In genomic region chr12:104687823-104688573, GRCh38 we compare ENCODE assay signal across 10 cellular contexts.
A peak's percentile ranks its signal among the peaks of the same experiment; 100 is the strongest.
DNase-seq lines count a peak whose midpoint lies in the region; ATAC-seq and TF ChIP-seq lines count a peak whose summit lies in the region.
"Had no signal": no experiment of that assay in that cellular context is flagged by ENCODE, and none has a peak within 500 bp of the region (broad histone marks: within the 10 kb centered on the region; RNA-seq: fewer than 3 reads in every experiment).

No MANE protein-coding gene starts in this region.

- no peak overlapping the region for H2AFZ ChIP-seq in Karpas-422 (ENCODE audit: low read length)

- no peaks in the 10 kb centered on the region for H3K27me3 ChIP-seq in CD8-positive, alpha-beta T cell (ENCODE audit: insufficient read depth, low read length)
- no peaks in the 10 kb centered on the region for H3K27me3 ChIP-seq in Karpas-422 (ENCODE audit: low read length)

- CTCF ChIA-PET in CD8-positive, alpha-beta T cell (lab: Charles Lee) = interaction anchor here (0.8 to 2.2 kb wide), 3 partner anchors 11 to 306 kb away, joined by 3 to 9 read pairs (median 4); no protein-coding TSS in a partner anchor

- POLR2A ChIA-PET in CD8-positive, alpha-beta T cell (lab: Charles Lee) = interaction anchor here (0.8 to 2.1 kb wide), 3 partner anchors 37 to 306 kb away, joined by 3 to 5 read pairs (median 3); no protein-coding TSS in a partner anchor
- POLR2A ChIA-PET in naive thymus-derived CD8-positive, alpha-beta T cell (lab: Charles Lee) = interaction anchor here (0.5 to 0.9 kb wide), 2 partner anchors 17 to 400 kb away, joined by 3 to 5 read pairs; no protein-coding TSS in a partner anchor

- no peaks in the 10 kb centered on the region for H3K27me3 Mint-ChIP-seq in CD8-positive, alpha-beta T cell (ENCODE audit: low read depth)
- no peaks in the 10 kb centered on the region for H3K27me3 Mint-ChIP-seq in activated T-cell treated with anti-CD3 and anti-CD28 coated beads, Interleukin-2, amount 50 U/mL, for 24 hours
- H3K27me3 Mint-ChIP-seq in naive thymus-derived CD8-positive, alpha-beta T cell = peaks cover 0 to under 1% (median 0%) of the 10 kb centered on the region in 5 donors

- no peak for TF ChIP-seq CTCF in CD8-positive, alpha-beta T cell (IDR thresholded peaks at IDR 0.05)

- H3K4me2 ChIP-seq in Karpas-422 (ENCODE audit: low read depth, low read length, poor library complexity, severe bottlenecking) = no peak overlapping the region

- DNase-seq in CD8-positive, alpha-beta T cell = peak in 5 of 7 experiments; percentile 37 to 64 (median 55)
- DNase-seq in activated T-cell treated with anti-CD3 and anti-CD28 coated beads, Interleukin-2, amount 50 U/mL, for 24 hours = peak; percentile 48
- peak in 4 of 10 donors; percentile 21 to 52 (median 44) for DNase-seq in naive thymus-derived CD8-positive, alpha-beta T cell
- no peak for DNase-seq in NCI-H1436 treated with DMSO at 0.1 percent for 48 hours (lab: John Stamatoyannopoulos, UW)
- no peak for DNase-seq in Karpas-422
- no peak for DNase-seq in NCI-H1048 (lab: John Stamatoyannopoulos, UW)
- DNase-seq: cerebellar nuclear complex, NCI-H2029 treated with DMSO at 0.1 percent for 48 hours had no signal

- H3K4me1 ChIP-seq in CD8-positive, alpha-beta T cell (ENCODE audit: insufficient read depth, low read length) = peaks cover 33% of the 10 kb centered on the region
- peaks cover 4% of the 10 kb centered on the region for H3K4me1 ChIP-seq in Karpas-422 (ENCODE audit: low read length)

- no peaks in the 10 kb centered on the region for H3K9me3 ChIP-seq in CD8-positive, alpha-beta T cell (ENCODE audit: low read length)
- H3K9me3 ChIP-seq in KOPT-K1 (ENCODE audit: insufficient read depth, low read length, poor library complexity, severe bottlenecking) (peaks cover 8% of the 10 kb centered on the region), Karpas-422 (ENCODE audit: low read length) (no peaks in the 10 kb centered on the region)

- H3K9me2 ChIP-seq in Karpas-422 (replicated peaks; ENCODE audit: insufficient read depth, low read length) = no peaks in the 10 kb centered on the region

- H4K20me1 ChIP-seq in Karpas-422 (ENCODE audit: insufficient read depth, low read depth, low read length) = no peaks in the 10 kb centered on the region

- no peaks in the 10 kb centered on the region for H3K36me3 ChIP-seq in CD8-positive, alpha-beta T cell (ENCODE audit: insufficient read depth, low read length)
- H3K36me3 ChIP-seq in KOPT-K1 (ENCODE audit: insufficient read depth, low read length) (peaks cover 41% of the 10 kb centered on the region), Karpas-422 (ENCODE audit: insufficient read depth, low read length) (no peaks in the 10 kb centered on the region)

- peak overlapping the region; percentile 30 for H3K4me3 Mint-ChIP-seq in CD8-positive, alpha-beta T cell
- peak overlapping the region; percentile 37 for H3K4me3 Mint-ChIP-seq in activated T-cell treated with anti-CD3 and anti-CD28 coated beads, Interleukin-2, amount 50 U/mL, for 24 hours
- H3K4me3 Mint-ChIP-seq in naive thymus-derived CD8-positive, alpha-beta T cell = peak overlapping the region in 7 of 10 donors; percentile 6 to 72 (median 51)
- H3K4me3 Mint-ChIP-seq: WTC11 had no signal

- ATAC-seq in CD8-positive, alpha-beta T cell = peak; percentile 50
- ATAC-seq in naive thymus-derived CD8-positive, alpha-beta T cell = peak in 1 of 2 donors; percentile 53
- ATAC-seq: WTC11 had no signal

- no peak overlapping the region for H3K27ac ChIP-seq in CD8-positive, alpha-beta T cell (ENCODE audit: low read depth, low read length)
- H3K27ac ChIP-seq in KOPT-K1 (ENCODE audit: low read depth, low read length, poor library complexity, severe bottlenecking) (peak overlapping the region; percentile 95), Karpas-422 (ENCODE audit: low read length) (no peak overlapping the region)

- H3K27ac Mint-ChIP-seq in CD8-positive, alpha-beta T cell = peak overlapping the region; percentile 81
- H3K27ac Mint-ChIP-seq in activated T-cell treated with anti-CD3 and anti-CD28 coated beads, Interleukin-2, amount 50 U/mL, for 24 hours = peak overlapping the region; percentile 89
- peak overlapping the region in 9 of 10 donors; percentile 4 to 87 (median 75) for H3K27ac Mint-ChIP-seq in naive thymus-derived CD8-positive, alpha-beta T cell

- peaks cover 2% of the 10 kb centered on the region for H3K9me3 Mint-ChIP-seq in CD8-positive, alpha-beta T cell
- H3K9me3 Mint-ChIP-seq in activated T-cell treated with anti-CD3 and anti-CD28 coated beads, Interleukin-2, amount 50 U/mL, for 24 hours = peaks cover 2% of the 10 kb centered on the region
- no peaks in the 10 kb centered on the region for H3K9me3 Mint-ChIP-seq in naive thymus-derived CD8-positive, alpha-beta T cell

- H3K9ac ChIP-seq in Karpas-422 (ENCODE audit: low read length) = no peak overlapping the region

- H3K79me2 ChIP-seq in Karpas-422 (ENCODE audit: low read length) = no peaks in the 10 kb centered on the region

- no peak overlapping the region for H3K4me3 ChIP-seq in CD8-positive, alpha-beta T cell (ENCODE audit: low read depth, low read length)
- H3K4me3 ChIP-seq in Karpas-422 (ENCODE audit: low read length) = no peak overlapping the region

- intact Hi-C loops in CD8-positive, alpha-beta T cell (cut with DNase I, micrococcal nuclease) = no loop called here

- H3K36me3 Mint-ChIP-seq in CD8-positive, alpha-beta T cell = peaks cover 7% of the 10 kb centered on the region
- H3K36me3 Mint-ChIP-seq in activated T-cell treated with anti-CD3 and anti-CD28 coated beads, Interleukin-2, amount 50 U/mL, for 24 hours (ENCODE audit: low read depth) = peaks cover 22% of the 10 kb centered on the region
- H3K36me3 Mint-ChIP-seq in naive thymus-derived CD8-positive, alpha-beta T cell = peaks cover 0 to 5% (median 0%) of the 10 kb centered on the region in 3 donors

- H3K4me1 Mint-ChIP-seq in CD8-positive, alpha-beta T cell (ENCODE audit: low read depth) = peaks cover 62% of the 10 kb centered on the region
- H3K4me1 Mint-ChIP-seq in activated T-cell treated with anti-CD3 and anti-CD28 coated beads, Interleukin-2, amount 50 U/mL, for 24 hours (ENCODE audit: low read depth) = peaks cover 75% of the 10 kb centered on the region
- peaks cover 26 to 89% (median 52%) of the 10 kb centered on the region in 4 donors for H3K4me1 Mint-ChIP-seq in naive thymus-derived CD8-positive, alpha-beta T cell
- H3K4me1 Mint-ChIP-seq: WTC11 had no signal

Comparison
In these comparisons a context has a peak if more than half of its experiments do, and no peak if none do; other contexts are left out.
1. DNase-seq: peak in CD8-positive, alpha-beta T cell (5 of 7) and activated T-cell treated with anti-CD3 and anti-CD28 coated beads, Interleukin-2, amount 50 U/mL, for 24 hours (single experiment); none in NCI-H1436 treated with DMSO at 0.1 percent for 48 hours (single experiment), Karpas-422 (single experiment) and NCI-H1048 (single experiment).
2. Peak in every context shown above with its lines, with median percentiles within 50 percentile points of each other: H3K27ac Mint-ChIP-seq and H3K4me3 Mint-ChIP-seq.